1 cellular context compared by ENCODE assay signal in genomic region chr15:66730168-66731014, GRCh38.
TF ChIP-seq lines count a peak whose summit lies in the region.

No MANE protein-coding gene starts in this region.

TF ChIP-seq in GM12878, 131 proteins besides CTCF, POLR2A, EP300 and RAD21:
- TF ChIP-seq ZNF687 (IDR thresholded peaks at IDR 0.05) (no peak), KDM1A (IDR thresholded peaks at IDR 0.05; ENCODE audit: borderline replicate concordance) (no peak), EGR1 (IDR thresholded peaks at IDR 0.05; ENCODE audit: borderline replicate concordance in 1 of 2, low read depth in 2 of 2, low read length in 2 of 2) (no peak), MYC (IDR thresholded peaks at IDR 0.05; ENCODE audit: insufficient read depth, insufficient read length, insufficient replicate concordance, low read length, severe bottlenecking) (no peak), SMARCA5 (IDR thresholded peaks at IDR 0.05) (no peak), IRF4 (IDR thresholded peaks at IDR 0.05; ENCODE audit: low read depth, low read length) (no peak), HDAC6 (IDR thresholded peaks at IDR 0.05; ENCODE audit: unreplicated experiment) (no peak), GABPA (IDR thresholded peaks at IDR 0.05; ENCODE audit: low read depth) (no peak), YY1 (IDR thresholded peaks at IDR 0.05; ENCODE audit: low read depth, low read length) (no peak), NFYA (IDR thresholded peaks at IDR 0.05; ENCODE audit: borderline replicate concordance, low read depth, low read length) (no peak)
